In genomic region chr17:17741346-17742023, GRCh38 we compare ENCODE assay signal across 8 cellular contexts.
DNase-seq lines count a peak whose midpoint lies in the region; ATAC-seq and TF ChIP-seq lines count a peak whose summit lies in the region.

No MANE protein-coding gene starts in this region.

- H3K4me3 Mint-ChIP-seq in natural killer cell (peak overlapping the region; percentile 57), endodermal cell (no peak overlapping the region)
- no peak overlapping the region for H3K4me3 Mint-ChIP-seq in natural killer cell treated with Interleukin-12 subunit alpha and Interleukin-12 subunit beta and Interleukin-15 and Interleukin-18, amount 100 ng/mL, for 72 hours

- no peak for ATAC-seq in natural killer cell
- ATAC-seq in natural killer cell treated with Interleukin-12 subunit alpha and Interleukin-12 subunit beta and Interleukin-15 and Interleukin-18, amount 100 ng/mL, for 72 hours: no peak
- ATAC-seq in HG03175 (IDR thresholded peaks at IDR 0.05; ENCODE audit: unreplicated experiment): no peak

- H3K9ac ChIP-seq in endodermal cell (ENCODE audit: extremely low read depth, low read length, poor library complexity, severe bottlenecking): peak overlapping the region; percentile 38
- H3K9ac ChIP-seq in mucosa of stomach (ENCODE audit: low read length): peak overlapping the region; percentile 42

- no peaks in the 10 kb centered on the region for H3K36me3 Mint-ChIP-seq in natural killer cell
- no peaks in the 10 kb centered on the region for H3K36me3 Mint-ChIP-seq in natural killer cell treated with Interleukin-12 subunit alpha and Interleukin-12 subunit beta and Interleukin-15 and Interleukin-18, amount 100 ng/mL, for 72 hours
- no peaks in the 10 kb centered on the region for H3K36me3 Mint-ChIP-seq in endodermal cell (ENCODE audit: low read depth)

- H3K36me3 ChIP-seq in endodermal cell (ENCODE audit: control insufficient read depth, insufficient read depth, low read length): peaks cover 4% of the 10 kb centered on the region
- H3K36me3 ChIP-seq in mucosa of stomach (ENCODE audit: control insufficient read depth, insufficient read depth, low read length): no peaks in the 10 kb centered on the region

- intact Hi-C loops in natural killer cell (cut with micrococcal nuclease): no loop called here

- no peaks in the 10 kb centered on the region for H3K27me3 ChIP-seq in endodermal cell (ENCODE audit: control insufficient read depth, insufficient read depth, low read length, poor library complexity, severe bottlenecking)
- H3K27me3 ChIP-seq in mucosa of stomach (ENCODE audit: control insufficient read depth, insufficient read depth, low read length): no peaks in the 10 kb centered on the region

- peaks cover 22 to 30% of the 10 kb centered on the region in 2 donors for H3K4me1 Mint-ChIP-seq in natural killer cell
- H3K4me1 Mint-ChIP-seq in natural killer cell treated with Interleukin-12 subunit alpha and Interleukin-12 subunit beta and Interleukin-15 and Interleukin-18, amount 100 ng/mL, for 72 hours (ENCODE audit: low read depth in 2 of 2): peaks cover 10 to 17% of the 10 kb centered on the region in 2 donors
- peaks cover 20% of the 10 kb centered on the region for H3K4me1 Mint-ChIP-seq in endodermal cell

- H3K4me3 ChIP-seq in endodermal cell (ENCODE audit: low read length) (no peak overlapping the region), mucosa of stomach (ENCODE audit: low read length) (no peak overlapping the region)

- no peak for DNase-seq in natural killer cell
- DNase-seq in natural killer cell treated with Interleukin-12 subunit alpha and Interleukin-12 subunit beta and Interleukin-15 and Interleukin-18, amount 100 ng/mL, for 72 hours (ENCODE audit: low spot score): no peak
- peak; percentile 91 for DNase-seq in endodermal cell
- DNase-seq in GF-D8 (lab: John Stamatoyannopoulos, UW): no peak
- DNase-seq in SIG-M5 (lab: John Stamatoyannopoulos, UW): no peak
- no peak for DNase-seq in activated T-cell treated with anti-CD3 and anti-CD28 coated beads, Interleukin-2, amount 50 U/mL, for 48 hours

- H3K27ac Mint-ChIP-seq in natural killer cell (no peak overlapping the region), endodermal cell (peak overlapping the region; percentile 78)
- H3K27ac Mint-ChIP-seq in natural killer cell treated with Interleukin-12 subunit alpha and Interleukin-12 subunit beta and Interleukin-15 and Interleukin-18, amount 100 ng/mL, for 72 hours: no peak overlapping the region

- H3K4me1 ChIP-seq in endodermal cell (ENCODE audit: control insufficient read depth, insufficient read depth, low read length) (peaks cover 25% of the 10 kb centered on the region), mucosa of stomach (ENCODE audit: control insufficient read depth, insufficient read depth, low read length) (peaks cover 52% of the 10 kb centered on the region)

- WGBS in endodermal cell (ENCODE audit: insufficient coverage in 1 of 2, insufficient read length in 1 of 2), 2 experiments: 57 to 60% methylated on average over 11 to 19 of the region's 19 CpGs

- H3K9me3 ChIP-seq in endodermal cell (ENCODE audit: control insufficient read depth, low read length) (no peaks in the 10 kb centered on the region), mucosa of stomach (ENCODE audit: control insufficient read depth, low read length) (no peaks in the 10 kb centered on the region)

- H3K9me3 Mint-ChIP-seq in natural killer cell: no peaks in the 10 kb centered on the region
- H3K9me3 Mint-ChIP-seq in natural killer cell treated with Interleukin-12 subunit alpha and Interleukin-12 subunit beta and Interleukin-15 and Interleukin-18, amount 100 ng/mL, for 72 hours: no peaks in the 10 kb centered on the region
- H3K9me3 Mint-ChIP-seq in endodermal cell: no peaks in the 10 kb centered on the region

- H3K27me3 Mint-ChIP-seq in natural killer cell (ENCODE audit: low read depth in 2 of 2): no peaks in the 10 kb centered on the region
- no peaks in the 10 kb centered on the region for H3K27me3 Mint-ChIP-seq in natural killer cell treated with Interleukin-12 subunit alpha and Interleukin-12 subunit beta and Interleukin-15 and Interleukin-18, amount 100 ng/mL, for 72 hours
- H3K27me3 Mint-ChIP-seq in endodermal cell (ENCODE audit: insufficient read depth): peaks cover under 1% of the 10 kb centered on the region

- H3K27ac ChIP-seq in endodermal cell (ENCODE audit: low read depth, low read length): peak overlapping the region; percentile 92

- no peak for TF ChIP-seq CTCF in natural killer cell (IDR thresholded peaks at IDR 0.05)
- peak; percentile 56 for TF ChIP-seq CTCF in endodermal cell (conservative IDR thresholded peaks at IDR 0.05)
